In genomic region chr10:60206735-60207134, GRCh38 we compare ENCODE assay signal across 19 cellular contexts.
A peak's percentile ranks its signal among the peaks of the same experiment; 100 is the strongest.
DNase-seq lines count a peak whose midpoint lies in the region; ATAC-seq, FAIRE-seq and TF ChIP-seq lines count a peak whose summit lies in the region.
"Had no signal": no experiment of that assay in that cellular context is flagged by ENCODE, and none has a peak within 500 bp of the region (broad histone marks: within the 10 kb centered on the region; RNA-seq: fewer than 3 reads in every experiment).

No MANE protein-coding gene starts in this region.

- POLR2A ChIA-PET in activated CD8-positive, alpha-beta T cell treated with anti-CD3 and anti-CD28 coated beads for 36 hours (lab: Charles Lee) = no interaction called here

- H3K4me1 Mint-ChIP-seq in activated CD8-positive, alpha-beta T cell treated with anti-CD3 and anti-CD28 coated beads for 36 hours (ENCODE audit: low read depth) = peaks cover 8% of the 10 kb centered on the region
- H3K4me1 Mint-ChIP-seq: neural progenitor cell had no signal

- no peaks in the 10 kb centered on the region for H3K9me3 ChIP-seq in GM23248 (ENCODE audit: low read depth)

- H2AFZ ChIP-seq in GM23248 = 0 out of 2 replicates have a peak overlapping the region, but pooled peaks have one; percentile 7
- H2AFZ ChIP-seq: neural progenitor cell had no signal

- CTCF ChIA-PET in activated CD8-positive, alpha-beta T cell treated with anti-CD3 and anti-CD28 coated beads for 36 hours (lab: Charles Lee) = interaction anchor here (0.9 to 1.4 kb wide), 2 partner anchors 32 to 105 kb away, joined by 4 to 5 read pairs; no protein-coding TSS in a partner anchor

- H3F3A ChIP-seq in GM23248 (ENCODE audit: insufficient read depth) = no peaks in the 10 kb centered on the region

- WGBS in GM23248 (ENCODE audit: low coverage in 1 of 2, low lambda C conversion rate in 2 of 2, missing lambda C conversion rate in 2 of 2), 2 experiments = 58 to 63% methylated on average over 4 of the region's 4 CpGs

- peaks cover 2% of the 10 kb centered on the region for H3K36me3 Mint-ChIP-seq in activated CD8-positive, alpha-beta T cell treated with anti-CD3 and anti-CD28 coated beads for 36 hours (ENCODE audit: low read depth)
- H3K36me3 Mint-ChIP-seq: neural progenitor cell had no signal

- no peaks in the 10 kb centered on the region for H3K27me3 ChIP-seq in GM23248 (replicated peaks; ENCODE audit: insufficient read depth)
- H3K27me3 ChIP-seq: neural progenitor cell had no signal

- ATAC-seq in omental fat pad (ENCODE audit: low FRiP score) = peak; percentile 67
- no peak for ATAC-seq in activated CD8-positive, alpha-beta T cell treated with anti-CD3 and anti-CD28 coated beads for 36 hours
- ATAC-seq in HG03025 (IDR thresholded peaks at IDR 0.05; ENCODE audit: low FRiP score, unreplicated experiment) = no peak
- ATAC-seq: activated T-cell treated with anti-CD3 and anti-CD28 coated beads, Interleukin-2, amount 50 U/mL, for 72 hours had no signal

- DNase-seq in GM23248 = peak; percentile 70
- DNase-seq in epithelial cell of proximal tubule (ENCODE audit: low read depth) = peak; percentile 9
- DNase-seq in omental fat pad (ENCODE audit: low spot score) = no peak
- no peak for DNase-seq in GM12891 (ENCODE audit: insufficient read length, low spot score)
- no peak for DNase-seq in activated CD8-positive, alpha-beta T cell treated with anti-CD3 and anti-CD28 coated beads for 36 hours
- DNase-seq: activated CD4-positive, alpha-beta T cell treated with anti-CD3 and anti-CD28 coated beads, Interleukin-2, amount 50 U/mL, for 48 hours; activated T-cell treated with anti-CD3 and anti-CD28 coated beads, Interleukin-2, amount 50 U/mL, for 72 hours; DMS79; effector CD8-positive, alpha-beta T cell; kidney glomerular epithelial cell; NCI-H187 treated with DMSO at 0.1 percent for 48 hours; NCI-H510A; Right ventricle myocardium superior; stimulated activated naive CD4-positive, alpha-beta T cell; T-helper 1 cell had no signal

- no peaks in the 10 kb centered on the region for H3K36me3 ChIP-seq in GM23248 (ENCODE audit: low read depth)
- H3K36me3 ChIP-seq: neural progenitor cell had no signal

- H3K4me1 ChIP-seq in GM23248 (ENCODE audit: insufficient read depth) = no peaks in the 10 kb centered on the region; the same call in 1 of the 2 replicates
- H3K4me1 ChIP-seq: neural progenitor cell had no signal

- no peak overlapping the region for H3K4me3 ChIP-seq in GM23248
- H3K4me3 ChIP-seq in epithelial cell of proximal tubule (ENCODE audit: low read depth, low read length) = no peak overlapping the region
- H3K4me3 ChIP-seq: neural progenitor cell had no signal

- no peak for TF ChIP-seq POLR2A in GM12891 (IDR thresholded peaks at IDR 0.05; ENCODE audit: low read depth, low read length)

- H3K27ac ChIP-seq in GM23248 (no peak overlapping the region), VCaP (peak overlapping the region; percentile 53)
- H3K27ac ChIP-seq: neural progenitor cell had no signal

- no peaks in the 10 kb centered on the region for H4K20me1 ChIP-seq in GM23248 (ENCODE audit: insufficient read depth)

- no peak overlapping the region for H3K4me2 ChIP-seq in GM23248 (ENCODE audit: unreplicated experiment)
- H3K4me2 ChIP-seq: neural progenitor cell had no signal

- H3K27ac Mint-ChIP-seq in activated CD8-positive, alpha-beta T cell treated with anti-CD3 and anti-CD28 coated beads for 36 hours = no peak overlapping the region
- H3K27ac Mint-ChIP-seq: activated T-cell treated with anti-CD3 and anti-CD28 coated beads, Interleukin-2, amount 50 U/mL, for 72 hours; neural progenitor cell had no signal

- H3K79me2 ChIP-seq in GM23248 (ENCODE audit: insufficient read depth) = no peaks in the 10 kb centered on the region

- intact Hi-C loops in activated CD8-positive, alpha-beta T cell treated with anti-CD3 and anti-CD28 coated beads for 36 hours (cut with micrococcal nuclease) = loop anchor here (5.0 to 10.0 kb wide), 3 partner anchors 104 to 438 kb away; no protein-coding TSS in a partner anchor

- no peaks in the 10 kb centered on the region for H3K9me3 Mint-ChIP-seq in activated CD8-positive, alpha-beta T cell treated with anti-CD3 and anti-CD28 coated beads for 36 hours
- H3K9me3 Mint-ChIP-seq: activated T-cell treated with anti-CD3 and anti-CD28 coated beads, Interleukin-2, amount 50 U/mL, for 72 hours; neural progenitor cell had no signal

- H3K4me3 Mint-ChIP-seq in activated CD8-positive, alpha-beta T cell treated with anti-CD3 and anti-CD28 coated beads for 36 hours = no peak overlapping the region
- H3K4me3 Mint-ChIP-seq: activated T-cell treated with anti-CD3 and anti-CD28 coated beads, Interleukin-2, amount 50 U/mL, for 72 hours; neural progenitor cell had no signal

- H3K27me3 Mint-ChIP-seq in activated CD8-positive, alpha-beta T cell treated with anti-CD3 and anti-CD28 coated beads for 36 hours = peaks cover 2% of the 10 kb centered on the region

- H3K9ac ChIP-seq in GM23248 = no peak overlapping the region
- H3K9ac ChIP-seq: neural progenitor cell had no signal

- TF ChIP-seq CTCF in VCaP (conservative IDR thresholded peaks at IDR 0.05) = no peak
- no peak for TF ChIP-seq CTCF in epithelial cell of proximal tubule (conservative IDR thresholded peaks at IDR 0.05; ENCODE audit: low read depth, low read length)
- no peak for TF ChIP-seq CTCF in omental fat pad (IDR thresholded peaks at IDR 0.05)
- no peak for TF ChIP-seq CTCF in activated CD8-positive, alpha-beta T cell treated with anti-CD3 and anti-CD28 coated beads for 36 hours (IDR thresholded peaks at IDR 0.05)

- H3K9me2 ChIP-seq in GM23248 (ENCODE audit: insufficient read depth) = no peaks in the 10 kb centered on the region

- in situ Hi-C loops in GM23248 (cut with MboI) = loop anchor here (5.0 to 10.0 kb wide), 4 partner anchors 89 to 582 kb away; no protein-coding TSS in a partner anchor

- no peak for FAIRE-seq in GM12891 (lab: Jason Lieb, UNC)
- FAIRE-seq: GM18507 had no signal

TF ChIP-seq in GM12891, 5 proteins besides CTCF, POLR2A, EP300 and RAD21:
- TF ChIP-seq PAX5 (IDR thresholded peaks at IDR 0.05; ENCODE audit: insufficient read depth, low read length, severe bottlenecking) = no peak
- no peak for TF ChIP-seq TAF1 (IDR thresholded peaks at IDR 0.05; ENCODE audit: low read depth, low read length)
- TF ChIP-seq POU2F2 (IDR thresholded peaks at IDR 0.05; ENCODE audit: low read depth, low read length) = no peak
- no peak for TF ChIP-seq POLR2AphosphoS5 (IDR thresholded peaks at IDR 0.05; ENCODE audit: low read depth, low read length)
- TF ChIP-seq SPI1 (IDR thresholded peaks at IDR 0.05; ENCODE audit: low read depth, low read length) = no peak

Comparison
In these comparisons a context has a peak if more than half of its experiments do, and no peak if none do; other contexts are left out.
1. DNase-seq: peak in GM23248 (single experiment) and epithelial cell of proximal tubule (single experiment); none in omental fat pad (single experiment), GM12891 (single experiment) and activated CD8-positive, alpha-beta T cell treated with anti-CD3 and anti-CD28 coated beads for 36 hours (single experiment).